ENCODE assay signal across 8 cellular contexts in the genomic region with DNA sequence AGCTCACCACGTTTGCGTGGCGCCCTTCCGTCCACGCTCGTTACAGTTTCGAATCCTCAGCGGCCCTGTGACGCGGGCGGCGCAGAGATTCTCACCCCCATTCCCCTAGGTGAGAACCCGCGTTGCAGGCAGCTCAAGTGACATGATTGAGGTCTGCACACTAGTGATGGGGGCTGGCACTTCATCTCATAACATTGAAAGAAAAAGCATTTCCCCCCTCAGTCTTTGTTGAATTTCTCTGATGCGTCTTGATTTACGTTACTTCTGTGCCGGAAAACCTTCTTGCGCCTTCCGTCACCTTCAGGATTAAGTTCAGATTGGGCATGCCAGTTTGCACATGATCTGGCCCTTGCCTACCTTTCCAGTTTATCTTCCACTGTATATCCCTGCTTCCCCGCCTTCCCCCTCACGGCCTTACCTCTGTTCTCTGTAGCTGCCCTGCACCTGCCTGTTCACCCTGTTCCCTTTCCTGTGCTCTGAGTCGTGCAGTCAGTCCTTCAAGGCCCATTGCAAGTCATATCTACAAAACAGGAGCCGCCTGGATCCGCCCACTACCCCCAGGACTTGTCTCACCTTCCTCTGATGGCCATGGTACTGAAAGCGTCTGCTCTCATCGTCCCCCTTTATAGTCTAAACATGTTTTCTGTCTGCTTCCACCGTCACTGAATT. TPM values are rescaled to one million over a fixed set of nuclear protein-coding genes. Genes with fewer than 3 reads are reported as not detected.
DNase-seq lines count a peak whose midpoint lies in the region; ATAC-seq, FAIRE-seq and TF ChIP-seq lines count a peak whose summit lies in the region.

No MANE protein-coding gene starts in this region.

- WGBS in GM12878 (ENCODE audit: insufficient coverage, insufficient replicate concordance, low lambda C conversion rate, missing lambda C conversion rate) = under 1% methylated on average over 20 of the region's 27 CpGs

- peaks cover 4% of the 10 kb centered on the region; the same call in 1 of the 2 replicates for H3K4me1 ChIP-seq in GM12878 (ENCODE audit: control insufficient read depth, insufficient read depth, low read length)

- SMC1A ChIA-PET in GM12878 (lab: Charles Lee; ENCODE audit: uncharacterized antibody, unreplicated experiment) = interaction anchor here (0.9 to 1.3 kb wide), 4 partner anchors 19 to 269 kb away, joined by 3 to 7 read pairs (median 4); no protein-coding TSS in a partner anchor

- TF ChIP-seq EP300 in GM12878 (IDR thresholded peaks at IDR 0.05; ENCODE audit: borderline replicate concordance in 1 of 2, control insufficient read depth in 1 of 2, low read depth in 2 of 2, low read length in 2 of 2) = no peak

- TF ChIP-seq CTCF in GM12878 (IDR thresholded peaks at IDR 0.05 in 2 of 3, conservative IDR thresholded peaks at IDR 0.05 in 1 of 3; ENCODE audit: control insufficient read depth in 2 of 3, extremely low read depth in 1 of 3, insufficient read depth in 1 of 3, low read depth in 3 of 3, low read length in 3 of 3) (no peak), D721Med (IDR thresholded peaks at IDR 0.05; ENCODE audit: insufficient read depth, missing control alignments) (no peak)

- H3K9me3 ChIP-seq in T-helper 17 cell (ENCODE audit: control insufficient read depth, low read length, poor library complexity, severe bottlenecking) (no peaks in the 10 kb centered on the region), GM12878 (replicated peaks; ENCODE audit: control insufficient read depth, insufficient read depth, low read length) (no peaks in the 10 kb centered on the region)

- peak overlapping the region; percentile 94 for H3K27ac Mint-ChIP-seq in T-helper 17 cell

- no peaks in the 10 kb centered on the region for H3K36me3 Mint-ChIP-seq in T-helper 17 cell (ENCODE audit: low read depth)

- in situ Hi-C loops in GM12878 (cut with MboI) = no loop called here

- H3K79me2 ChIP-seq in GM12878 (ENCODE audit: control insufficient read depth, insufficient read depth, low read length) = peaks cover 43% of the 10 kb centered on the region

- peak overlapping the region; percentile 78 for H3K4me2 ChIP-seq in GM12878 (ENCODE audit: control insufficient read depth, insufficient read depth)

- ATAC-seq in T-helper 17 cell (peak; percentile 21), GM12878 (peak; percentile 45)

- peak overlapping the region; percentile 81 for H3K27ac ChIP-seq in GM12878 (ENCODE audit: control insufficient read depth, insufficient read depth)

- H3K27me3 ChIP-seq in GM12878 (replicated peaks in 1 of 2; ENCODE audit: control insufficient read depth in 2 of 2, insufficient read depth in 2 of 2, low read length in 1 of 2) = no peaks in the 10 kb centered on the region

- RAD21 ChIA-PET in GM12878 (lab: Charles Lee; ENCODE audit: unreplicated experiment) = interaction anchor here (1.4 to 4.1 kb wide), 3 partner anchors 23 to 260 kb away, joined by 4 to 19 read pairs (median 4); no protein-coding TSS in a partner anchor

- TF ChIP-seq POLR2A in GM12878 (IDR thresholded peaks at IDR 0.05; ENCODE audit: low read depth, low read length) = peak; percentile 57; the same call in 1 of the 2 replicates

- no TSS peak for BruUV-seq in GM12878 (replicated peaks; lab: Mats Ljungman, UMichigan)

- POLR2A ChIA-PET in GM12878 (lab: Charles Lee) = interaction anchor here (1.0 to 1.3 kb wide), 4 partner anchors 10 to 118 kb away, joined by 3 to 5 read pairs (median 4); a partner anchor contains a TSS

- peaks cover 4 to 10% of the 10 kb centered on the region in 2 experiments for H3K36me3 ChIP-seq in GM12878 (ENCODE audit: control insufficient read depth in 2 of 2, insufficient read depth in 2 of 2, low read length in 1 of 2)

- intact Hi-C loops in GM12878 (cut with micrococcal nuclease; ENCODE audit: unreplicated experiment) = no loop called here

- no peak for TF ChIP-seq RAD21 in GM12878 (IDR thresholded peaks at IDR 0.05; ENCODE audit: insufficient read depth, low read depth, low read length)

- no peaks in the 10 kb centered on the region for H3K27me3 Mint-ChIP-seq in T-helper 17 cell

- peak overlapping the region; percentile 98 for H3K4me3 Mint-ChIP-seq in T-helper 17 cell

- peaks cover 18% of the 10 kb centered on the region for H3K4me1 Mint-ChIP-seq in T-helper 17 cell

- peak overlapping the region; percentile 30 for H2AFZ ChIP-seq in GM12878 (ENCODE audit: control insufficient read depth, low read depth, low read length)

- CTCF ChIA-PET in GM12878 (lab: Yijun Ruan, JAX) = interaction anchor here (0.6 kb wide), 1 partner anchor 23 kb away, joined by 3 read pairs; no protein-coding TSS in a partner anchor

- FAIRE-seq in GM12878 (lab: Jason Lieb, UNC) (no peak), D721Med (lab: Jason Lieb, UNC) (no peak)

- H3K9ac ChIP-seq in GM12878 (ENCODE audit: control insufficient read depth, insufficient read depth, low read length) = peak overlapping the region; percentile 84

- DNase-seq in NCI-H2171 treated with DMSO at 0.1 percent for 48 hours (lab: John Stamatoyannopoulos, UW) (peak; percentile 28), NCI-H2171 (lab: John Stamatoyannopoulos, UW) (no peak), HuH-7.5 (ENCODE audit: low spot score) (peak; percentile 28), T-helper 17 cell (peak; percentile 16 to 26 (median 21)), GM12878 (ENCODE audit: low read depth, low spot score) (no peak), kidney tubule cell (ENCODE audit: low spot score) (peak; percentile 84), D721Med (ENCODE audit: insufficient read length, low spot score) (no peak)
- peak; percentile 45 to 53 for DNase-seq in stimulated activated CD4-positive, alpha-beta T cell treated with anti-CD3 and anti-CD28 coated beads, Interleukin-4, amount 100 ng/mL, for 4 hours

- no peaks in the 10 kb centered on the region; the same call in 1 of the 2 replicates for H4K20me1 ChIP-seq in GM12878 (ENCODE audit: control insufficient read depth, insufficient read depth)

- peak overlapping the region; percentile 81 for H3K4me3 ChIP-seq in GM12878

TF ChIP-seq in GM12878, 131 proteins besides CTCF, POLR2A, EP300 and RAD21 (continues in another document):
- TF ChIP-seq STAT3 (IDR thresholded peaks at IDR 0.05; ENCODE audit: low read depth, low read length) (no peak), SRF (IDR thresholded peaks at IDR 0.05; ENCODE audit: low read depth in 2 of 2, low read length in 2 of 2) (no peak)

RNA-seq across cellular contexts. Expression of a gene that starts 1.1 kb away (rescaled TPM):
- 10 to 100 TPM; 48.8 to 56.9 TPM for total RNA-seq in T-helper 17 cell
- total RNA-seq in GM12878 (2013; cell fraction: nucleolus; rRNA removed) = 72.6 and 73.7 TPM in 2 replicates
- total RNA-seq in GM12878 (2014; rRNA removed) = 42.9 and 46.4 TPM in 2 replicates
- total RNA-seq in GM12878 (2014; rRNA removed; fragmentation: Illumina TruSeq; extraction: Trizol) = 71.5 and 74.7 TPM in 2 replicates
- 73.8 and 75.8 TPM in 2 replicates for total RNA-seq in GM12878 (2021)
- 23.7 TPM for polyA plus RNA-seq in GM12878 (2011; ENCODE audit: low read depth)
- 24.0 and 27.5 TPM in 2 replicates for polyA plus RNA-seq in GM12878 (2011; rRNA removed)
- 28.2 and 28.3 TPM in 2 replicates for polyA plus RNA-seq in GM12878 (2011; cell fraction: cytosol; rRNA removed)
- 71.0 and 107 TPM in 2 replicates for polyA plus RNA-seq in GM12878 (2011; cell fraction: nucleus; rRNA removed)
- polyA plus RNA-seq in GM12878 (2012) = 24.7 and 25.1 TPM in 2 replicates
- 106 and 138 TPM in 2 replicates for polyA plus RNA-seq in GM12878 (2014; fragmentation: Illumina TruSeq; extraction: Trizol)
- polyA plus RNA-seq in GM12878 (2014; fragmentation: Nextera tagmentation; extraction: Ambion mirVana) = 10 to 100 TPM; 44.8 to 50.9 TPM
- polyA plus RNA-seq in GM12878 (2014; rRNA removed) = 49.2 and 49.7 TPM in 2 replicates
- polyA plus RNA-seq in GM12878 (2016; fragmentation: Nextera tagmentation; extraction: Ambion mirVana) = 100 to 1,000 TPM in 1 of 2 experiments, 10 to 100 TPM in 1; 97.0 to 101 TPM
- polyA minus RNA-seq in GM12878 (2011; rRNA and poly(A)+ RNA removed) = 35.7 and 55.2 TPM in 2 replicates
- polyA minus RNA-seq in GM12878 (2011; cell fraction: cytosol; rRNA and poly(A)+ RNA removed) = 14.0 and 17.6 TPM in 2 replicates
- polyA minus RNA-seq in GM12878 (2011; cell fraction: nucleus; rRNA and poly(A)+ RNA removed) = 46.8 and 107 TPM in 2 replicates

RNA-seq across cellular contexts. Expression of a gene that starts 40.9 kb away (rescaled TPM):
- total RNA-seq in T-helper 17 cell (under 1 TPM; 0.18 to 0.22 TPM), GM12878 (2014; rRNA removed) (0.11 and 0.22 TPM in 2 replicates), GM12878 (2014; rRNA removed; fragmentation: Illumina TruSeq; extraction: Trizol) (0.13 and 0.23 TPM in 2 replicates), GM12878 (2021) (0.18 and 0.24 TPM in 2 replicates)
- total RNA-seq in GM12878 (2013; cell fraction: nucleolus; rRNA removed) = 4.3 and 4.8 TPM in 2 replicates
- 0.12 TPM for polyA plus RNA-seq in GM12878 (2011; ENCODE audit: low read depth)
- polyA plus RNA-seq in GM12878 (2011; rRNA removed) (0.16 and 0.18 TPM in 2 replicates), GM12878 (2014; fragmentation: Illumina TruSeq; extraction: Trizol) (0.10 TPM in 1 of 2 replicates, not detected in the other), GM12878 (2014; fragmentation: Nextera tagmentation; extraction: Ambion mirVana) (not detected), GM12878 (2014; rRNA removed) (0.05 and 0.20 TPM in 2 replicates), GM12878 (2016; fragmentation: Nextera tagmentation; extraction: Ambion mirVana) (under 1 TPM; 0.55 to 0.98 TPM)
- polyA plus RNA-seq in GM12878 (2011; cell fraction: cytosol; rRNA removed) = 0.12 and 0.19 TPM in 2 replicates
- polyA plus RNA-seq in GM12878 (2011; cell fraction: nucleus; rRNA removed) = 1.1 and 1.2 TPM in 2 replicates
- polyA plus RNA-seq in GM12878 (2012) = 0.17 and 0.46 TPM in 2 replicates
- 0.59 and 1.3 TPM in 2 replicates for polyA minus RNA-seq in GM12878 (2011; rRNA and poly(A)+ RNA removed)
- polyA minus RNA-seq in GM12878 (2011; cell fraction: cytosol; rRNA and poly(A)+ RNA removed) = not detected in 2 replicates
- 1.6 and 3.3 TPM in 2 replicates for polyA minus RNA-seq in GM12878 (2011; cell fraction: nucleus; rRNA and poly(A)+ RNA removed)

Comparison
In these comparisons a context has a peak if more than half of its experiments do, and no peak if none do; other contexts are left out.
1. DNase-seq: peak in NCI-H2171 treated with DMSO at 0.1 percent for 48 hours (single experiment), HuH-7.5 (single experiment), T-helper 17 cell (3 of 3), kidney tubule cell (single experiment) and stimulated activated CD4-positive, alpha-beta T cell treated with anti-CD3 and anti-CD28 coated beads, Interleukin-4, amount 100 ng/mL, for 4 hours (2 of 2); none in NCI-H2171 (single experiment), GM12878 (single experiment) and D721Med (single experiment).